14 cellular contexts compared by ENCODE assay signal in genomic region chr11:6695377-6695776, GRCh38. TPM values are rescaled to one million over a fixed set of nuclear protein-coding genes. Genes with fewer than 3 reads are reported as not detected.
DNase-seq lines count a peak whose midpoint lies in the region; ATAC-seq, FAIRE-seq and TF ChIP-seq lines count a peak whose summit lies in the region.
"Had no signal": no experiment of that assay in that cellular context is flagged by ENCODE, and none has a peak within 500 bp of the region (broad histone marks: within the 10 kb centered on the region; RNA-seq: fewer than 3 reads in every experiment).

No MANE protein-coding gene starts in this region.

- CTCF ChIA-PET in K562 (lab: Yijun Ruan, JAX; ENCODE audit: low intra/inter-chr PET ratio) = no interaction called here

- H3K4me1 Mint-ChIP-seq in activated CD4-positive, alpha-beta T cell treated with anti-CD3 and anti-CD28 coated beads, Interleukin-2, amount 10 ng/mL, durations not matched to agents 24 days and 14 days = peaks cover 21% of the 10 kb centered on the region
- H3K4me1 Mint-ChIP-seq: stimulated activated memory B cell treated with anti-CD40 and anti-IgM and Interleukin-4, amounts not matched to agents 10 μg/mL and 1 μg/mL and 100 μg/mL, for 72 hours had no signal

- TF ChIP-seq CTCF in K562 (IDR thresholded peaks at IDR 0.05 in 2 of 3, conservative IDR thresholded peaks at IDR 0.05 in 1 of 3; ENCODE audit: insufficient read depth in 2 of 3, low read depth in 1 of 3, low read length in 3 of 3) (no peak), suprapubic skin (IDR thresholded peaks at IDR 0.05) (no peak)

- intact Hi-C loops in activated CD4-positive, alpha-beta T cell treated with anti-CD3 and anti-CD28 coated beads, Interleukin-2, amount 10 ng/mL, durations not matched to agents 24 days and 14 days (cut with micrococcal nuclease) = no loop called here
- intact Hi-C loops in K562 (cut with micrococcal nuclease) = no loop called here

- peak overlapping the region; percentile 48 for H3K27ac Mint-ChIP-seq in activated CD4-positive, alpha-beta T cell treated with anti-CD3 and anti-CD28 coated beads, Interleukin-2, amount 10 ng/mL, durations not matched to agents 24 days and 14 days
- H3K27ac Mint-ChIP-seq: stimulated activated memory B cell treated with anti-CD40 and anti-IgM and Interleukin-4, amounts not matched to agents 10 μg/mL and 1 μg/mL and 100 μg/mL, for 72 hours had no signal

- no peak overlapping the region for H2AFZ ChIP-seq in K562 (ENCODE audit: low read depth, low read length)
- H2AFZ ChIP-seq: parathyroid adenoma had no signal

- peaks cover 25% of the 10 kb centered on the region for H3K79me2 ChIP-seq in K562 (ENCODE audit: control insufficient read depth, insufficient read depth, low read length)
- H3K79me2 ChIP-seq: parathyroid adenoma had no signal

- no peaks in the 10 kb centered on the region for H3K9me1 ChIP-seq in K562 (ENCODE audit: control insufficient read depth, insufficient read depth, low read length)

- H3K4me3 ChIP-seq in K562 = no peak overlapping the region
- no peak overlapping the region for H3K4me3 ChIP-seq in suprapubic skin

- H3K27me3 Mint-ChIP-seq in activated CD4-positive, alpha-beta T cell treated with anti-CD3 and anti-CD28 coated beads, Interleukin-2, amount 10 ng/mL, durations not matched to agents 24 days and 14 days = no peaks in the 10 kb centered on the region
- H3K27me3 Mint-ChIP-seq: stimulated activated memory B cell treated with anti-CD40 and anti-IgM and Interleukin-4, amounts not matched to agents 10 μg/mL and 1 μg/mL and 100 μg/mL, for 72 hours had no signal

- POLR2A ChIA-PET in K562 (lab: Yijun Ruan, JAX) = interaction anchor here (1.5 to 1.7 kb wide), 3 partner anchors 8 to 12 kb away, joined by 5 read pairs; partner anchors contain the start of gene MRPL17

- H3K9me3 Mint-ChIP-seq in activated CD4-positive, alpha-beta T cell treated with anti-CD3 and anti-CD28 coated beads, Interleukin-2, amount 10 ng/mL, durations not matched to agents 24 days and 14 days = no peaks in the 10 kb centered on the region
- H3K9me3 Mint-ChIP-seq: stimulated activated memory B cell treated with anti-CD40 and anti-IgM and Interleukin-4, amounts not matched to agents 10 μg/mL and 1 μg/mL and 100 μg/mL, for 72 hours had no signal

- BruUV-seq in K562 (replicated peaks; lab: Mats Ljungman, UMichigan) = no TSS peak

- H3K4me2 ChIP-seq in K562 (ENCODE audit: insufficient read depth, low read length) = no peak overlapping the region

- no peaks in the 10 kb centered on the region for H3K27me3 ChIP-seq in K562 (ENCODE audit: control insufficient read depth in 2 of 2, insufficient read depth in 2 of 2, low read length in 2 of 2)
- no peaks in the 10 kb centered on the region for H3K27me3 ChIP-seq in suprapubic skin

- H3K9ac ChIP-seq in K562 (ENCODE audit: insufficient read depth in 1 of 2, low read depth in 2 of 2, low read length in 2 of 2) = no peak overlapping the region
- H3K9ac ChIP-seq: parathyroid adenoma had no signal

- in situ Hi-C loops in K562 (cut with MboI) = no loop called here

- no peak for DNase-seq in activated CD4-positive, alpha-beta T cell treated with anti-CD3 and anti-CD28 coated beads, Interleukin-2, amount 10 ng/mL, durations not matched to agents 24 days and 14 days
- DNase-seq in activated CD4-positive, alpha-beta T cell treated with anti-CD3 and anti-CD28 coated beads, Interleukin-2, amount 50 U/mL, for 1 hour = no peak
- DNase-seq in K562 (ENCODE audit: extremely low read depth in 1 of 4, low spot score in 3 of 4) (no peak), kidney glomerular epithelial cell (lab: John Stamatoyannopoulos, UW) (peak; percentile 7), suprapubic skin (ENCODE audit: low spot score in 2 of 2) (no peak), NCI-H82 (lab: John Stamatoyannopoulos, UW) (no peak), NCI-H226 (no peak)
- DNase-seq: activated gamma-delta T cell treated with Interleukin-2 at 50 U/mL for 16 hours, NCI-H345, T-helper 1 cell had no signal

- no peaks in the 10 kb centered on the region for H4K20me1 ChIP-seq in K562 (replicated peaks; ENCODE audit: control insufficient read depth, insufficient read depth, low read length)

- no peak overlapping the region for H3K4me3 Mint-ChIP-seq in activated CD4-positive, alpha-beta T cell treated with anti-CD3 and anti-CD28 coated beads, Interleukin-2, amount 10 ng/mL, durations not matched to agents 24 days and 14 days
- H3K4me3 Mint-ChIP-seq: stimulated activated memory B cell treated with anti-CD40 and anti-IgM and Interleukin-4, amounts not matched to agents 10 μg/mL and 1 μg/mL and 100 μg/mL, for 72 hours had no signal

- no peaks in the 10 kb centered on the region for H3K9me3 ChIP-seq in K562 (replicated peaks; ENCODE audit: control insufficient read depth, insufficient read depth, low read depth, low read length)
- H3K9me3 ChIP-seq in suprapubic skin = no peaks in the 10 kb centered on the region

- peaks cover 0 to 13% of the 10 kb centered on the region in 2 experiments; a peak in 3 of 5 replicates for H3K4me1 ChIP-seq in K562 (replicated peaks in 1 of 2; ENCODE audit: control insufficient read depth in 2 of 2, insufficient read depth in 2 of 2, low read length in 2 of 2)
- peaks cover 27% of the 10 kb centered on the region for H3K4me1 ChIP-seq in suprapubic skin
- H3K4me1 ChIP-seq: parathyroid adenoma had no signal

- TF ChIP-seq EP300 in K562 (IDR thresholded peaks at IDR 0.05; ENCODE audit: low read length) = no peak
- TF ChIP-seq EP300 in suprapubic skin (IDR thresholded peaks at IDR 0.05) = no peak

- TF ChIP-seq POLR2A in K562 (conservative IDR thresholded peaks at IDR 0.05) = no peak
- TF ChIP-seq POLR2A in suprapubic skin (IDR thresholded peaks at IDR 0.05) = no peak

- H3K36me3 Mint-ChIP-seq in activated CD4-positive, alpha-beta T cell treated with anti-CD3 and anti-CD28 coated beads, Interleukin-2, amount 10 ng/mL, durations not matched to agents 24 days and 14 days (ENCODE audit: low read depth) = peaks cover 9% of the 10 kb centered on the region
- H3K36me3 Mint-ChIP-seq: stimulated activated memory B cell treated with anti-CD40 and anti-IgM and Interleukin-4, amounts not matched to agents 10 μg/mL and 1 μg/mL and 100 μg/mL, for 72 hours had no signal

- WGBS in K562 (ENCODE audit: insufficient coverage, low coverage, missing lambda C conversion rate) = 67% methylated on average over 1 of the region's 1 CpG
- WGBS in suprapubic skin = 43% methylated on average over 1 of the region's 1 CpG

- no peak for FAIRE-seq in K562 (lab: Jason Lieb, UNC)
- FAIRE-seq: A204.1 had no signal

- H3K27ac ChIP-seq in K562 (ENCODE audit: extremely low read depth, low read depth, low read length) = no peak overlapping the region
- peak overlapping the region; percentile 26 for H3K27ac ChIP-seq in suprapubic skin

- ATAC-seq in K562 = no peak
- no peak for ATAC-seq in GM21447 (IDR thresholded peaks at IDR 0.05; ENCODE audit: unreplicated experiment)
- ATAC-seq: stimulated activated memory B cell treated with anti-CD40 and anti-IgM and Interleukin-4, amounts not matched to agents 10 μg/mL and 1 μg/mL and 100 μg/mL, for 72 hours had no signal

- peaks cover 27% of the 10 kb centered on the region for H3K36me3 ChIP-seq in K562 (ENCODE audit: control insufficient read depth, insufficient read depth, low read length)
- no peaks in the 10 kb centered on the region for H3K36me3 ChIP-seq in suprapubic skin

- TF ChIP-seq RAD21 in K562 (CRISPR knock-in tag; conservative IDR thresholded peaks at IDR 0.05 in 1 of 2, IDR thresholded peaks at IDR 0.05 in 1 of 2) = no peak

RNA-seq across cellular contexts. Expression of gene MRPL17, which starts 12.2 kb away (rescaled TPM):
- total RNA-seq in activated CD4-positive, alpha-beta T cell treated with anti-CD3 and anti-CD28 coated beads, Interleukin-2, amount 10 ng/mL, durations not matched to agents 24 days and 14 days = 135 and 146 TPM in 2 replicates
- total RNA-seq in K562 (2011; cell fraction: chromatin; rRNA removed; ENCODE audit: low replicate concordance) = 45.9 and 72.8 TPM in 2 replicates
- total RNA-seq in K562 (2011; cell fraction: nucleolus; rRNA removed) = 87.9 and 89.6 TPM in 2 replicates
- 65.0 and 77.8 TPM in 2 replicates for total RNA-seq in K562 (2011; cell fraction: nucleoplasm; rRNA removed)
- total RNA-seq in K562 (2014; rRNA removed) = 33.9 and 46.1 TPM in 2 replicates
- 27.6 and 36.7 TPM in 2 replicates for total RNA-seq in K562 (2014; rRNA removed; fragmentation: Illumina TruSeq; extraction: Trizol)
- 43.3 and 47.4 TPM in 2 replicates for total RNA-seq in K562 (2015; rRNA removed; fragmentation: Illumina TruSeq; extraction: Trizol)
- total RNA-seq in K562 (2021) = 46.2 and 52.6 TPM in 2 replicates
- 57.5 and 66.5 TPM in 2 replicates for polyA plus RNA-seq in K562 (2011; rRNA removed)
- polyA plus RNA-seq in K562 (2011; cell fraction: cytosol; rRNA removed) = 43.7 and 49.1 TPM in 2 replicates
- 68.1 and 73.5 TPM in 2 replicates for polyA plus RNA-seq in K562 (2011; cell fraction: nucleus; rRNA removed)
- 34.5 and 47.6 TPM in 2 replicates for polyA plus RNA-seq in K562 (2012)
- 37.7 and 48.6 TPM in 2 replicates for polyA plus RNA-seq in K562 (2014; fragmentation: Illumina TruSeq; extraction: Trizol)
- polyA plus RNA-seq in K562 (2014; fragmentation: Nextera tagmentation; extraction: Ambion mirVana) = 10 to 100 TPM; 78.9 to 81.6 TPM
- polyA plus RNA-seq in K562 (2014; rRNA removed) = 43.9 and 48.0 TPM in 2 replicates
- polyA minus RNA-seq in K562 (2011; rRNA and poly(A)+ RNA removed) = 40.5 and 44.5 TPM in 2 replicates
- polyA minus RNA-seq in K562 (2011; cell fraction: cytosol; rRNA and poly(A)+ RNA removed) = 40.1 and 41.0 TPM in 2 replicates
- 50.9 and 92.0 TPM in 2 replicates for polyA minus RNA-seq in K562 (2011; cell fraction: nucleus; rRNA and poly(A)+ RNA removed)
- total RNA-seq in suprapubic skin = 10 to 100 TPM; 17.1 to 35.2 (median 26.4) TPM

RNA-seq across cellular contexts. Expression of gene DCHS1, which starts 39.8 kb away (rescaled TPM):
- 0.35 and 0.36 TPM in 2 replicates for total RNA-seq in activated CD4-positive, alpha-beta T cell treated with anti-CD3 and anti-CD28 coated beads, Interleukin-2, amount 10 ng/mL, durations not matched to agents 24 days and 14 days
- total RNA-seq in K562 (2011; cell fraction: chromatin; rRNA removed; ENCODE audit: low replicate concordance) = 0.79 and 2.3 TPM in 2 replicates
- 1.4 and 1.5 TPM in 2 replicates for total RNA-seq in K562 (2011; cell fraction: nucleolus; rRNA removed)
- total RNA-seq in K562 (2011; cell fraction: nucleoplasm; rRNA removed) = 0.81 and 0.92 TPM in 2 replicates
- total RNA-seq in K562 (2014; rRNA removed) (0.09 and 0.20 TPM in 2 replicates), K562 (2014; rRNA removed; fragmentation: Illumina TruSeq; extraction: Trizol) (0.04 and 0.06 TPM in 2 replicates), K562 (2015; rRNA removed; fragmentation: Illumina TruSeq; extraction: Trizol) (0.14 and 0.19 TPM in 2 replicates), K562 (2021) (0.45 and 0.49 TPM in 2 replicates), suprapubic skin (1 to 10 TPM; 3.9 to 9.0 (median 6.4) TPM)
- polyA plus RNA-seq in K562 (2011; rRNA removed) (0.08 and 0.23 TPM in 2 replicates), K562 (2014; fragmentation: Illumina TruSeq; extraction: Trizol) (0.17 and 0.18 TPM in 2 replicates), K562 (2014; fragmentation: Nextera tagmentation; extraction: Ambion mirVana) (not detected), K562 (2014; rRNA removed) (under 0.01 and 0.19 TPM in 2 replicates)
- polyA plus RNA-seq in K562 (2011; cell fraction: cytosol; rRNA removed) = 0.12 and 0.16 TPM in 2 replicates
- polyA plus RNA-seq in K562 (2011; cell fraction: nucleus; rRNA removed) = 0.74 and 1.4 TPM in 2 replicates
- polyA plus RNA-seq in K562 (2012) = 0.27 and 0.53 TPM in 2 replicates
- 0.18 and 0.21 TPM in 2 replicates for polyA minus RNA-seq in K562 (2011; rRNA and poly(A)+ RNA removed)
- polyA minus RNA-seq in K562 (2011; cell fraction: cytosol; rRNA and poly(A)+ RNA removed) = 0.48 and 0.91 TPM in 2 replicates
- 0.54 and 0.78 TPM in 2 replicates for polyA minus RNA-seq in K562 (2011; cell fraction: nucleus; rRNA and poly(A)+ RNA removed)
